In the genomic region with DNA sequence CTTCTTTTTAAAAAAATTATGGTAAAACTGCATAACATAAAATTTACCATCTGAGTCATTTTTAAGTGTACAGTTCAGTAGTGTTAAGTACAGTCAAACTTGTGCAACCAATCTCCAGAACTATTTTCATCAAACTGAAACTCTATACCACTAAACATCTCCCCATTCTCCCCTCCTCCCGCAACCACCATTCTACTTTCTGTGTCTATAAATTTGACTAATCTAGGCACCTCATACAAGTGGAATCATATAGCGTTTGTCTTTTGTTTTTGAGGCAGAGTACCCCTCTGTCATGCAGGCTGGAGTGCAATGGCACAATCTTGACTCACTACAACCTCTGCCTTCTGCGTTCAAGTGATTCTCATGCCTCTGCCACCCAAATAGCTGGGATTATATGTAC, we compare ENCODE assay signal across 17 cellular contexts. TPM values are rescaled to one million over a fixed set of nuclear protein-coding genes. Genes with fewer than 3 reads are reported as not detected.
DNase-seq lines count a peak whose midpoint lies in the region; ATAC-seq and TF ChIP-seq lines count a peak whose summit lies in the region.
"Had no signal": no experiment of that assay in that cellular context is flagged by ENCODE, and none has a peak within 500 bp of the region (broad histone marks: within the 10 kb centered on the region; RNA-seq: fewer than 3 reads in every experiment).

No MANE protein-coding gene starts in this region.

- 91% methylated on average over 3 of the region's 3 CpGs for WGBS in right cardiac atrium

- peaks cover 8% of the 10 kb centered on the region for H3K9me3 Mint-ChIP-seq in activated CD4-positive, alpha-beta T cell treated with anti-CD3 and anti-CD28 coated beads for 36 hours (ENCODE audit: low read depth)
- H3K9me3 Mint-ChIP-seq in activated naive CD8-positive, alpha-beta T cell treated with anti-CD3 and anti-CD28 coated beads, Interleukin-2, amount 50 U/mL, for 24 hours: peaks cover 15% of the 10 kb centered on the region
- peaks cover 9% of the 10 kb centered on the region for H3K9me3 Mint-ChIP-seq in activated naive CD8-positive, alpha-beta T cell treated with anti-CD3 and anti-CD28 coated beads for 36 hours

- H3K4me1 Mint-ChIP-seq in activated CD4-positive, alpha-beta T cell treated with anti-CD3 and anti-CD28 coated beads for 36 hours: peaks cover 22% of the 10 kb centered on the region
- H3K4me1 Mint-ChIP-seq in activated naive CD8-positive, alpha-beta T cell treated with anti-CD3 and anti-CD28 coated beads, Interleukin-2, amount 50 U/mL, for 24 hours: peaks cover 17% of the 10 kb centered on the region
- peaks cover 22% of the 10 kb centered on the region for H3K4me1 Mint-ChIP-seq in activated naive CD8-positive, alpha-beta T cell treated with anti-CD3 and anti-CD28 coated beads for 36 hours
- H3K4me1 Mint-ChIP-seq: GM23338 had no signal

- H3K9ac ChIP-seq in MM.1S (ENCODE audit: low read length): no peak overlapping the region

- no peaks in the 10 kb centered on the region for H4K20me1 ChIP-seq in MM.1S (ENCODE audit: insufficient read depth, low read length)

- peak; percentile 42 for DNase-seq in activated CD4-positive, alpha-beta T cell treated with anti-CD3 and anti-CD28 coated beads for 36 hours
- no peak for DNase-seq in activated CD4-positive, alpha-beta T cell treated with anti-CD3 and anti-CD28 coated beads, Interleukin-2, amount 50 U/mL, for 4 hours
- no peak for DNase-seq in activated naive CD8-positive, alpha-beta T cell treated with anti-CD3 and anti-CD28 coated beads, Interleukin-2, amount 50 U/mL, for 24 hours
- DNase-seq in activated naive CD8-positive, alpha-beta T cell treated with anti-CD3 and anti-CD28 coated beads for 36 hours: no peak
- DNase-seq in MM.1S (peak; percentile 59), foreskin keratinocyte (no peak), right cardiac atrium (no peak), kidney tubule cell (ENCODE audit: low spot score) (no peak)
- DNase-seq: Calu3; CD4-positive, alpha-beta memory T cell; DMS53; NCI-H1092; NCI-H226; NCI-H524 treated with DMSO at 0.1 percent for 48 hours; SHP77 had no signal

- ATAC-seq in activated CD4-positive, alpha-beta T cell treated with anti-CD3 and anti-CD28 coated beads for 36 hours: peak; percentile 70
- ATAC-seq in activated naive CD8-positive, alpha-beta T cell treated with anti-CD3 and anti-CD28 coated beads, Interleukin-2, amount 50 U/mL, for 24 hours: peak; percentile 68
- ATAC-seq in foreskin keratinocyte (no peak), right cardiac atrium (no peak)
- ATAC-seq: GM23338, HCT116 had no signal

- POLR2A ChIA-PET in activated CD4-positive, alpha-beta T cell treated with anti-CD3 and anti-CD28 coated beads for 36 hours (lab: Charles Lee): no interaction called here

- no peak overlapping the region for H3K4me3 ChIP-seq in MM.1S (ENCODE audit: low read length)
- H3K4me3 ChIP-seq in right cardiac atrium (ENCODE audit: low read length): no peak overlapping the region
- H3K4me3 ChIP-seq: GM23338 had no signal

- H3K4me2 ChIP-seq in MM.1S (ENCODE audit: low read depth, low read length): peak overlapping the region; percentile 7; the same call in 1 of the 2 replicates
- H3K4me2 ChIP-seq: GM23338 had no signal

- no peaks in the 10 kb centered on the region for H3K36me3 Mint-ChIP-seq in activated CD4-positive, alpha-beta T cell treated with anti-CD3 and anti-CD28 coated beads for 36 hours (ENCODE audit: low read depth)
- no peaks in the 10 kb centered on the region for H3K36me3 Mint-ChIP-seq in activated naive CD8-positive, alpha-beta T cell treated with anti-CD3 and anti-CD28 coated beads, Interleukin-2, amount 50 U/mL, for 24 hours (ENCODE audit: low read depth)
- peaks cover 2% of the 10 kb centered on the region for H3K36me3 Mint-ChIP-seq in activated naive CD8-positive, alpha-beta T cell treated with anti-CD3 and anti-CD28 coated beads for 36 hours

- H3K27me3 ChIP-seq in MM.1S (replicated peaks; ENCODE audit: insufficient read depth, low read length) (no peaks in the 10 kb centered on the region), foreskin keratinocyte (peaks cover 25% of the 10 kb centered on the region), right cardiac atrium (ENCODE audit: control insufficient read depth, insufficient read depth) (no peaks in the 10 kb centered on the region)

- CTCF ChIA-PET in activated CD4-positive, alpha-beta T cell treated with anti-CD3 and anti-CD28 coated beads for 36 hours (lab: Charles Lee): interaction anchor here (0.6 to 2.2 kb wide), 3 partner anchors 9 to 33 kb away, joined by 3 to 7 read pairs (median 3); no protein-coding TSS in a partner anchor

- no peak overlapping the region for H3K27ac Mint-ChIP-seq in activated CD4-positive, alpha-beta T cell treated with anti-CD3 and anti-CD28 coated beads for 36 hours
- H3K27ac Mint-ChIP-seq in activated naive CD8-positive, alpha-beta T cell treated with anti-CD3 and anti-CD28 coated beads, Interleukin-2, amount 50 U/mL, for 24 hours: no peak overlapping the region
- no peak overlapping the region for H3K27ac Mint-ChIP-seq in activated naive CD8-positive, alpha-beta T cell treated with anti-CD3 and anti-CD28 coated beads for 36 hours
- H3K27ac Mint-ChIP-seq: CD4-positive, alpha-beta memory T cell; GM23338 had no signal

- no peaks in the 10 kb centered on the region for H3K27me3 Mint-ChIP-seq in activated CD4-positive, alpha-beta T cell treated with anti-CD3 and anti-CD28 coated beads for 36 hours
- H3K27me3 Mint-ChIP-seq in activated naive CD8-positive, alpha-beta T cell treated with anti-CD3 and anti-CD28 coated beads, Interleukin-2, amount 50 U/mL, for 24 hours: no peaks in the 10 kb centered on the region
- H3K27me3 Mint-ChIP-seq in activated naive CD8-positive, alpha-beta T cell treated with anti-CD3 and anti-CD28 coated beads for 36 hours: no peaks in the 10 kb centered on the region

- peaks cover 13% of the 10 kb centered on the region for H3F3A ChIP-seq in MM.1S (ENCODE audit: insufficient read depth, low read length)

- TF ChIP-seq CTCF in MM.1S (IDR thresholded peaks at IDR 0.05; ENCODE audit: low read length): no peak
- no peak for TF ChIP-seq CTCF in foreskin keratinocyte (conservative IDR thresholded peaks at IDR 0.05)

- no peaks in the 10 kb centered on the region for H3K9me3 ChIP-seq in MM.1S (replicated peaks; ENCODE audit: insufficient read depth, low read length)
- H3K9me3 ChIP-seq in right cardiac atrium (ENCODE audit: control insufficient read depth, low read length): no peaks in the 10 kb centered on the region

- intact Hi-C loops in activated CD4-positive, alpha-beta T cell treated with anti-CD3 and anti-CD28 coated beads for 36 hours (cut with DNase I, micrococcal nuclease): no loop called here
- intact Hi-C loops in right cardiac atrium (cut with DNase I): no loop called here

- no peaks in the 10 kb centered on the region for H3K79me2 ChIP-seq in MM.1S (ENCODE audit: low read length)

- H3K36me3 ChIP-seq in MM.1S (replicated peaks; ENCODE audit: insufficient read depth, low read length): no peaks in the 10 kb centered on the region

- no peaks in the 10 kb centered on the region for H3K9me2 ChIP-seq in MM.1S (replicated peaks; ENCODE audit: insufficient read depth, low read length)

- H3K27ac ChIP-seq in MM.1S (ENCODE audit: low read length) (no peak overlapping the region), foreskin keratinocyte (no peak overlapping the region), right cardiac atrium (ENCODE audit: low read length) (no peak overlapping the region)

- H3K4me3 Mint-ChIP-seq in activated CD4-positive, alpha-beta T cell treated with anti-CD3 and anti-CD28 coated beads for 36 hours: no peak overlapping the region
- H3K4me3 Mint-ChIP-seq in activated naive CD8-positive, alpha-beta T cell treated with anti-CD3 and anti-CD28 coated beads, Interleukin-2, amount 50 U/mL, for 24 hours: no peak overlapping the region
- no peak overlapping the region for H3K4me3 Mint-ChIP-seq in activated naive CD8-positive, alpha-beta T cell treated with anti-CD3 and anti-CD28 coated beads for 36 hours
- H3K4me3 Mint-ChIP-seq: GM23338 had no signal

- peaks cover 28% of the 10 kb centered on the region for H3K4me1 ChIP-seq in MM.1S (ENCODE audit: low read length)
- no peaks in the 10 kb centered on the region for H3K4me1 ChIP-seq in foreskin keratinocyte
- no peaks in the 10 kb centered on the region for H3K4me1 ChIP-seq in right cardiac atrium (ENCODE audit: control insufficient read depth, insufficient read depth, low read length)

- no peak overlapping the region for H2AFZ ChIP-seq in MM.1S (ENCODE audit: low read length)
- H2AFZ ChIP-seq: GM23338 had no signal

RNA-seq across cellular contexts. Expression of a gene that starts 24.0 kb away (rescaled TPM):
- under 1 TPM in 1 of 2 experiments, not detected in 1; 0.12 TPM for total RNA-seq in activated CD4-positive, alpha-beta T cell treated with anti-CD3 and anti-CD28 coated beads for 36 hours
- total RNA-seq in activated naive CD8-positive, alpha-beta T cell treated with anti-CD3 and anti-CD28 coated beads for 36 hours: under 1 TPM; 0.21 to 0.22 TPM
- not detected in 2 replicates for total RNA-seq in foreskin keratinocyte
- polyA plus RNA-seq in foreskin keratinocyte: not detected in 2 replicates
- 10 to 100 TPM; 15.5 to 20.0 (median 17.5) TPM for total RNA-seq in right cardiac atrium
- polyA plus RNA-seq in right cardiac atrium: 7.6 TPM
- total RNA-seq: Calu3 had no signal

Comparison
In these comparisons a context has a peak if more than half of its experiments do, and no peak if none do; other contexts are left out.
1. DNase-seq: peak in activated CD4-positive, alpha-beta T cell treated with anti-CD3 and anti-CD28 coated beads for 36 hours (single experiment) and MM.1S (single experiment); none in activated CD4-positive, alpha-beta T cell treated with anti-CD3 and anti-CD28 coated beads, Interleukin-2, amount 50 U/mL, for 4 hours (0 of 2), activated naive CD8-positive, alpha-beta T cell treated with anti-CD3 and anti-CD28 coated beads, Interleukin-2, amount 50 U/mL, for 24 hours (single experiment), activated naive CD8-positive, alpha-beta T cell treated with anti-CD3 and anti-CD28 coated beads for 36 hours (single experiment), foreskin keratinocyte (0 of 2), right cardiac atrium (0 of 3) and kidney tubule cell (single experiment).
2. ATAC-seq: peak in activated CD4-positive, alpha-beta T cell treated with anti-CD3 and anti-CD28 coated beads for 36 hours (single experiment) and activated naive CD8-positive, alpha-beta T cell treated with anti-CD3 and anti-CD28 coated beads, Interleukin-2, amount 50 U/mL, for 24 hours (single experiment); none in foreskin keratinocyte (single experiment) and right cardiac atrium (0 of 2).
3. RNA of a gene that starts 24.0 kb away (total RNA-seq): 15.5 to 20.0 TPM in right cardiac atrium; 0.21 to 0.22 TPM in activated naive CD8-positive, alpha-beta T cell treated with anti-CD3 and anti-CD28 coated beads for 36 hours, 0.12 TPM in activated CD4-positive, alpha-beta T cell treated with anti-CD3 and anti-CD28 coated beads for 36 hours and not detected in foreskin keratinocyte; every median in the first group is over 10 times any median in the second.